Comparison of ENCODE assay signal across 15 cellular contexts in the genomic region with DNA sequence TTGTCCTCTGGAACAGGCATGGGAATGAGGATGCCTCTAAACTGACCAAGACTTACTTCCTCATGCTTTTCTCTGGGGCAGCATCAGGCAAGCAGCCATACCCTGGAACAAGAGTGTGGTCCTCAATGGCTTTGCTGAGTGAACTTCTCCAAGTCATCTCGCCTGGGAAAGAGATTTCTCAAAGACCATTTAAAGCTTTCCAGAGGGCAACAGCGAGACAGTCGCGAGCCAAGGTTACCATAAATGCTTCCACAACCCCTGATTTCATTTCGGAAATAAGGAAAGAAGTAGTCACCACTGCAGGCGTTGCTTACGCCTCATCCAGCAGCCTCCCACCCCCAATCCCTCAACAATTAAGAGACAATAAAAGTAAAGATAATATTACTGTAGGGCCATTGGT. TPM values are rescaled to one million over a fixed set of nuclear protein-coding genes. Genes with fewer than 3 reads are reported as not detected.
A peak's percentile ranks its signal among the peaks of the same experiment; 100 is the strongest.
DNase-seq lines count a peak whose midpoint lies in the region; TF ChIP-seq lines count a peak whose summit lies in the region.
"Had no signal": no experiment of that assay in that cellular context is flagged by ENCODE, and none has a peak within 500 bp of the region (broad histone marks: within the 10 kb centered on the region; RNA-seq: fewer than 3 reads in every experiment).

No MANE protein-coding gene starts in this region.

- CTCF ChIA-PET in activated CD4-positive, alpha-beta memory T cell treated with anti-CD3 and anti-CD28 coated beads, Interleukin-2, amount 10 ng/mL, durations not matched to agents 7 days and 5 days (lab: Charles Lee): no interaction called here

- no peaks in the 10 kb centered on the region for H3K9me3 ChIP-seq in testis

- 25 to 30% methylated on average over 7 of the region's 7 CpGs for WGBS in testis, 2 donors

- H3K4me1 Mint-ChIP-seq in chondrocyte (ENCODE audit: low read depth): peaks cover 18% of the 10 kb centered on the region
- peaks cover 4% of the 10 kb centered on the region for H3K4me1 Mint-ChIP-seq in activated CD4-positive, alpha-beta memory T cell treated with anti-CD3 and anti-CD28 coated beads, Interleukin-2, amount 10 ng/mL, durations not matched to agents 7 days and 5 days

- peaks cover 5% of the 10 kb centered on the region for H3K9me3 Mint-ChIP-seq in chondrocyte (ENCODE audit: low read depth)
- H3K9me3 Mint-ChIP-seq in activated CD4-positive, alpha-beta memory T cell treated with anti-CD3 and anti-CD28 coated beads, Interleukin-2, amount 10 ng/mL, durations not matched to agents 7 days and 5 days: no peaks in the 10 kb centered on the region

- TF ChIP-seq CTCF in chondrocyte (IDR thresholded peaks at IDR 0.05) (no peak), testis (IDR thresholded peaks at IDR 0.05) (no peak)

- H3K27me3 ChIP-seq in testis: no peaks in the 10 kb centered on the region

- no peak overlapping the region for H3K27ac Mint-ChIP-seq in chondrocyte (ENCODE audit: unreplicated experiment)
- no peak overlapping the region for H3K27ac Mint-ChIP-seq in activated CD4-positive, alpha-beta memory T cell treated with anti-CD3 and anti-CD28 coated beads, Interleukin-2, amount 10 ng/mL, durations not matched to agents 7 days and 5 days
- H3K27ac Mint-ChIP-seq: activated naive CD4-positive, alpha-beta T cell treated with anti-CD3 and anti-CD28 coated beads, Interleukin-2, amount 50 U/mL, for 24 hours had no signal

- no peaks in the 10 kb centered on the region for H3K36me3 ChIP-seq in testis (ENCODE audit: low read depth, missing control alignments)

- H3K27me3 Mint-ChIP-seq in chondrocyte (ENCODE audit: low read depth): peaks cover 14% of the 10 kb centered on the region
- H3K27me3 Mint-ChIP-seq in activated CD4-positive, alpha-beta memory T cell treated with anti-CD3 and anti-CD28 coated beads, Interleukin-2, amount 10 ng/mL, durations not matched to agents 7 days and 5 days: peaks cover 42% of the 10 kb centered on the region

- DNase-seq in DMS53 (lab: John Stamatoyannopoulos, UW) (peak; percentile 23), DMS53 treated with DMSO at 0.1 percent for 48 hours (lab: John Stamatoyannopoulos, UW; ENCODE audit: unreplicated experiment) (no peak), chondrocyte (ENCODE audit: low spot score) (no peak), medulla oblongata (ENCODE audit: extremely low spot score) (peak; percentile 44), testis (no peak), middle frontal gyrus (ENCODE audit: extremely low spot score, low spot score) (no peak), ureter (ENCODE audit: low spot score) (no peak)
- no peak for DNase-seq in activated CD4-positive, alpha-beta memory T cell treated with anti-CD3 and anti-CD28 coated beads, Interleukin-2, amount 10 ng/mL, durations not matched to agents 7 days and 5 days
- DNase-seq: DMS79; effector CD4-positive, alpha-beta T cell; MV-4-11; small intestine had no signal

- H3K4me1 ChIP-seq in testis: peaks cover 4% of the 10 kb centered on the region

- intact Hi-C loops in testis (cut with DNase I; ENCODE audit: low total_unique reads): no loop called here

- POLR2A ChIA-PET in activated CD4-positive, alpha-beta memory T cell treated with anti-CD3 and anti-CD28 coated beads, Interleukin-2, amount 10 ng/mL, durations not matched to agents 7 days and 5 days (lab: Charles Lee): no interaction called here

- H3K27ac ChIP-seq in testis: peak overlapping the region; percentile 41 to 81
- H3K27ac ChIP-seq: 22Rv1, HL-60 had no signal

- H3K4me3 Mint-ChIP-seq in chondrocyte (ENCODE audit: unreplicated experiment): peak overlapping the region; percentile 59
- H3K4me3 Mint-ChIP-seq in activated CD4-positive, alpha-beta memory T cell treated with anti-CD3 and anti-CD28 coated beads, Interleukin-2, amount 10 ng/mL, durations not matched to agents 7 days and 5 days: no peak overlapping the region
- H3K4me3 Mint-ChIP-seq: activated naive CD4-positive, alpha-beta T cell treated with anti-CD3 and anti-CD28 coated beads, Interleukin-2, amount 50 U/mL, for 24 hours had no signal

- peaks cover 3% of the 10 kb centered on the region for H3K36me3 Mint-ChIP-seq in chondrocyte (ENCODE audit: low read depth)
- H3K36me3 Mint-ChIP-seq in activated CD4-positive, alpha-beta memory T cell treated with anti-CD3 and anti-CD28 coated beads, Interleukin-2, amount 10 ng/mL, durations not matched to agents 7 days and 5 days (ENCODE audit: low read depth): no peaks in the 10 kb centered on the region
- H3K36me3 Mint-ChIP-seq: activated naive CD4-positive, alpha-beta T cell treated with anti-CD3 and anti-CD28 coated beads, Interleukin-2, amount 50 U/mL, for 24 hours had no signal

- H3K4me3 ChIP-seq in testis: peak overlapping the region; percentile 65 to 68

- no peak for TF ChIP-seq POLR2A in testis (IDR thresholded peaks at IDR 0.05)

RNA-seq across cellular contexts. Expression of a gene that starts 1.2 kb away (rescaled TPM):
- 1.2 to 2.6 TPM (median 1.6 TPM) in 3 replicates for total RNA-seq in chondrocyte
- 10 to 100 TPM; 12.7 to 16.1 TPM for total RNA-seq in testis
- 28.4 TPM for polyA plus RNA-seq in testis (ENCODE audit: insufficient read depth, low read depth, low replicate concordance)
- total RNA-seq in activated CD4-positive, alpha-beta memory T cell treated with anti-CD3 and anti-CD28 coated beads, Interleukin-2, amount 10 ng/mL, durations not matched to agents 7 days and 5 days: not detected
- total RNA-seq in ureter: 3.3 TPM

Comparison
In these comparisons a context has a peak if more than half of its experiments do, and no peak if none do; other contexts are left out.
1. DNase-seq: peak in DMS53 (single experiment) and medulla oblongata (single experiment); none in DMS53 treated with DMSO at 0.1 percent for 48 hours (single experiment), chondrocyte (single experiment), testis (single experiment), middle frontal gyrus (single experiment), activated CD4-positive, alpha-beta memory T cell treated with anti-CD3 and anti-CD28 coated beads, Interleukin-2, amount 10 ng/mL, durations not matched to agents 7 days and 5 days (single experiment) and ureter (single experiment).